Comparison of ENCODE assay signal across 12 cellular contexts in the genomic region with DNA sequence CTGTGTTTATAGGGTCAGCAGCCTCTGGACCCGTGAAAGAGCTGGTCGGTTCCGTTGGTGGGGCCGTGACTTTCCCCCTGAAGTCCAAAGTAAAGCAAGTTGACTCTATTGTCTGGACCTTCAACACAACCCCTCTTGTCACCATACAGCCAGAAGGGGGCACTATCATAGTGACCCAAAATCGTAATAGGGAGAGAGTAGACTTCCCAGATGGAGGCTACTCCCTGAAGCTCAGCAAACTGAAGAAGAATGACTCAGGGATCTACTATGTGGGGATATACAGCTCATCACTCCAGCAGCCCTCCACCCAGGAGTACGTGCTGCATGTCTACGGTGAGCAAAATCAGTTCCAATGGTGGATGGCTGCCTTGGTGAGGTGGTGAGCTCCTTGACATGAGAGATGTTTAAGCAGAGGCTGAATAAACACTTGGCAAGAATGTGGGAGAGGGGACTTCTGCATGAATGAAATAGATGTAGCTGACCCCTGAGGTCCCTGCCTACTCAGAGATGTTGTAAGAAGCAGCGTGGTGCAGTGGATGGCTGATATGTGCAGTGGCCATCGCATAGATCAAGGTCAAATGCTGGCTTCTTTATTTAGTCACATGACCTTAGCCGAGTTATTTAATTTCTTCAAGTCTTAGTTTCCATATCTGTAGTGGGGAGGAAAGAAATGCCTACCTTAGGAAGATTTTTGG. TPM values are rescaled to one million over a fixed set of nuclear protein-coding genes. Genes with fewer than 3 reads are reported as not detected.
DNase-seq lines count a peak whose midpoint lies in the region; ATAC-seq and TF ChIP-seq lines count a peak whose summit lies in the region.
"Had no signal": no experiment of that assay in that cellular context is flagged by ENCODE, and none has a peak within 500 bp of the region (broad histone marks: within the 10 kb centered on the region; RNA-seq: fewer than 3 reads in every experiment).

No MANE protein-coding gene starts in this region.

- TF ChIP-seq CTCF in HFF-Myc (IDR thresholded peaks at IDR 0.05; ENCODE audit: low read depth, low read length, missing control alignments), result peak; percentile 15
- TF ChIP-seq CTCF in activated CD8-positive, alpha-beta T cell treated with anti-CD3 and anti-CD28 coated beads for 36 hours (IDR thresholded peaks at IDR 0.05), result peak; percentile 43
- TF ChIP-seq CTCF in kidney epithelial cell (IDR thresholded peaks at IDR 0.05; ENCODE audit: insufficient read depth, low read length, poor library complexity, severe bottlenecking), result peak; percentile 10

- intact Hi-C loops in activated CD8-positive, alpha-beta T cell treated with anti-CD3 and anti-CD28 coated beads for 36 hours (cut with micrococcal nuclease), result loop anchor here (1.0 kb wide), 1 partner anchor 20 kb away; no protein-coding TSS in a partner anchor
- intact Hi-C loops in posterior cingulate gyrus (cut with DNase I), result no loop called here

- peaks cover 95% of the 10 kb centered on the region for H3K4me1 Mint-ChIP-seq in activated CD8-positive, alpha-beta T cell treated with anti-CD3 and anti-CD28 coated beads for 36 hours (ENCODE audit: low read depth)

- POLR2A ChIA-PET in activated CD8-positive, alpha-beta T cell treated with anti-CD3 and anti-CD28 coated beads for 36 hours (lab: Charles Lee), result interaction anchor here (1.0 to 1.6 kb wide), 7 partner anchors 8 to 40 kb away, joined by 3 to 7 read pairs (median 4); a partner anchor contains a TSS

- H3K27me3 ChIP-seq in kidney epithelial cell (ENCODE audit: control insufficient read depth, insufficient read depth, low read length) (no peaks in the 10 kb centered on the region), HAP-1 (ENCODE audit: low read depth) (0 out of 2 replicates have a peak, but pooled peaks cover 2% of the 10 kb centered on the region)

- H3K9me3 Mint-ChIP-seq in activated CD8-positive, alpha-beta T cell treated with anti-CD3 and anti-CD28 coated beads for 36 hours, result peaks cover 5% of the 10 kb centered on the region

- H3K27ac Mint-ChIP-seq in activated CD8-positive, alpha-beta T cell treated with anti-CD3 and anti-CD28 coated beads for 36 hours, result peak overlapping the region; percentile 94
- H3K27ac Mint-ChIP-seq: activated CD4-positive, alpha-beta T cell treated with anti-CD3 and anti-CD28 coated beads, Interleukin-2, amount 10 ng/mL, durations not matched to agents 7 days and 5 days had no signal

- DNase-seq in EH (ENCODE audit: low read depth) (peak; percentile 43), HFF-Myc (ENCODE audit: extremely low read depth, low read depth) (no peak), kidney epithelial cell (ENCODE audit: low read depth) (no peak), posterior cingulate gyrus (no peak), H4 (ENCODE audit: low spot score) (no peak), HAP-1 (ENCODE audit: low spot score in 2 of 2) (no peak)
- no peak for DNase-seq in activated CD8-positive, alpha-beta T cell treated with anti-CD3 and anti-CD28 coated beads for 36 hours
- DNase-seq: activated CD4-positive, alpha-beta T cell treated with anti-CD3 and anti-CD28 coated beads, Interleukin-2, amount 10 ng/mL, durations not matched to agents 7 days and 5 days; left cardiac atrium had no signal

- CTCF ChIA-PET in activated CD8-positive, alpha-beta T cell treated with anti-CD3 and anti-CD28 coated beads for 36 hours (lab: Charles Lee), result interaction anchor here (1.2 to 3.4 kb wide), 9 partner anchors 10 to 48 kb away, joined by 3 to 22 read pairs (median 5); a partner anchor contains a TSS

- H3K27me3 Mint-ChIP-seq in activated CD8-positive, alpha-beta T cell treated with anti-CD3 and anti-CD28 coated beads for 36 hours, result no peaks in the 10 kb centered on the region
- H3K27me3 Mint-ChIP-seq: activated CD4-positive, alpha-beta T cell treated with anti-CD3 and anti-CD28 coated beads, Interleukin-2, amount 10 ng/mL, durations not matched to agents 7 days and 5 days had no signal

- ATAC-seq in activated CD8-positive, alpha-beta T cell treated with anti-CD3 and anti-CD28 coated beads for 36 hours, result no peak
- ATAC-seq in HG03342 (IDR thresholded peaks at IDR 0.05; ENCODE audit: unreplicated experiment), result no peak

- H3K4me3 ChIP-seq in HFF-Myc (replicated peaks; ENCODE audit: low read depth, low read length) (no peak overlapping the region), kidney epithelial cell (ENCODE audit: low read depth, low read length) (no peak overlapping the region), HAP-1 (no peak overlapping the region)
- H3K4me3 ChIP-seq: skin epidermis had no signal

- H3K36me3 ChIP-seq in kidney epithelial cell (ENCODE audit: control insufficient read depth, insufficient read depth, low read length) (no peaks in the 10 kb centered on the region), HAP-1 (replicated peaks) (no peaks in the 10 kb centered on the region)

- in situ Hi-C loops in HAP-1 (cut with MboI; ENCODE audit: low sequenced_read_pairs), result no loop called here

- no peak overlapping the region for H3K4me3 Mint-ChIP-seq in activated CD8-positive, alpha-beta T cell treated with anti-CD3 and anti-CD28 coated beads for 36 hours
- H3K4me3 Mint-ChIP-seq: activated CD4-positive, alpha-beta T cell treated with anti-CD3 and anti-CD28 coated beads, Interleukin-2, amount 10 ng/mL, durations not matched to agents 7 days and 5 days had no signal

- peaks cover 87% of the 10 kb centered on the region for H3K36me3 Mint-ChIP-seq in activated CD8-positive, alpha-beta T cell treated with anti-CD3 and anti-CD28 coated beads for 36 hours (ENCODE audit: low read depth)

- H3K4me1 ChIP-seq in HAP-1, result peaks cover 22% of the 10 kb centered on the region

- H3K9me3 ChIP-seq in HAP-1, result no peaks in the 10 kb centered on the region

RNA-seq across cellular contexts. Expression of a gene that starts 9.3 kb away (rescaled TPM):
- total RNA-seq in activated CD8-positive, alpha-beta T cell treated with anti-CD3 and anti-CD28 coated beads for 36 hours, result 10 to 100 TPM; 90.0 to 93.5 TPM
- total RNA-seq in kidney epithelial cell, result 0.08 and 0.21 TPM in 2 replicates
- 1.8 and 2.5 TPM in 2 replicates for total RNA-seq in H4 (2014; rRNA removed; shearing (Covaris generic))

RNA-seq across cellular contexts. Expression of a gene that starts 36.7 kb away (rescaled TPM):
- 100 to 1,000 TPM; 379 to 388 TPM for total RNA-seq in activated CD8-positive, alpha-beta T cell treated with anti-CD3 and anti-CD28 coated beads for 36 hours
- total RNA-seq in kidney epithelial cell, result not detected in 2 replicates
- total RNA-seq in H4 (2014; rRNA removed; shearing (Covaris generic)), result not detected in 2 replicates
- total RNA-seq: temporal lobe had no signal

RNA-seq across cellular contexts. Expression of a gene that starts 47.6 kb away (rescaled TPM):
- 10 to 100 TPM; 19.1 to 19.5 TPM for total RNA-seq in activated CD8-positive, alpha-beta T cell treated with anti-CD3 and anti-CD28 coated beads for 36 hours
- not detected in 2 replicates for total RNA-seq in kidney epithelial cell
- total RNA-seq in H4 (2014; rRNA removed; shearing (Covaris generic)), result not detected in 2 replicates
- total RNA-seq: temporal lobe had no signal

Comparison
In these comparisons a context has a peak if more than half of its experiments do, and no peak if none do; other contexts are left out.
1. RNA of a gene that starts 9.3 kb away (total RNA-seq): 90.0 to 93.5 TPM in activated CD8-positive, alpha-beta T cell treated with anti-CD3 and anti-CD28 coated beads for 36 hours; 1.8 to 2.5 TPM in H4 and 0.08 to 0.21 TPM in kidney epithelial cell; every median in the first group is over 10 times any median in the second.
2. RNA of a gene that starts 36.7 kb away (total RNA-seq): 379 to 388 TPM in activated CD8-positive, alpha-beta T cell treated with anti-CD3 and anti-CD28 coated beads for 36 hours; not detected in kidney epithelial cell and not detected in H4; every median in the first group is over 100 times any median in the second.
3. RNA of a gene that starts 47.6 kb away (total RNA-seq): 19.1 to 19.5 TPM in activated CD8-positive, alpha-beta T cell treated with anti-CD3 and anti-CD28 coated beads for 36 hours; not detected in kidney epithelial cell and not detected in H4; every median in the first group is over 10 times any median in the second.
4. Peak in every context shown above with its lines, with median percentiles within 50 percentile points of each other: CTCF ChIP-seq.